8 cellular contexts compared by ENCODE assay signal in the genomic region with DNA sequence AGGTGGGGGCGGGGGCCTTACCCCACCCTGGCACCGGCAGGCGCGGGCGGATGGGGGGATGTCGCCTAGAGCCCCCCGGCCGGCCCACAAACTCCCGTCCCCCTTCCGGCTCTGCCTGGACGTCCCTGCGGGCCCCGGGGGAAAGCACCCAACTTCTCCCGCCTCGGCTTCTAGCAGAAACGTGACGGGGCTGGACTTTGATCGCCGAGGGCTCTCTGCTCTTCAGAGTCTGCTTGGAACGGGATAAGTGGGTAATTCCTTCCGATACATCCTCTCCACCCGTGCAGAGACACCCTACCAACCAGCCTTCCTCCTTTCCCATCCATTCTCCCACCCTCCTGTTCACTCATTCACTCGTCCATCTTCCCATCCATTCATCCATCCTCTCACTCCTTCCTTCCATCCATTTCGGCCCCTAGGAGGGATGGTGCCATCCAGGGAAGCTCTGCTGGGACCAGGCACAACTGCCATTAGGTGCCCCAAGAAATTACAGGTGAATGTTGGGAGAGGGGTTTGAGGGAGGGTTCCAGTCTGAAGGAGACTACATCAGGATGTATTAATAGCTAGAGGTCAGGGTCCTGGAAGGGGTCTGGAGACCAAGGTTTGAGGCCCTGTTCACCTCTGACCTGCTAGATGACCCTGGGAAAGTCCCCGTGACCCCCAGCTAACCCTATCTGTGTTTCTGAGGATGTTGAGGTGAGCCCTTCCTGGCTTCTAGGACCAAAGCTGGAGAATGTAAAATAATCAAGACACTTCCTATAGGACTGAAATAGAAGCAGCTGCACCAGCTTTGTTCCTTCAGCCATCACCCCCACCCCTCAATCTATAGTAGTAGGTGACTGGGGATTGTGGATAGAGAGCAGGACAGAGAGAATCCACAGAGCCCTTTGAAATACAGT. TPM values are rescaled to one million over a fixed set of nuclear protein-coding genes. Genes with fewer than 3 reads are reported as not detected.
DNase-seq lines count a peak whose midpoint lies in the region; ATAC-seq and TF ChIP-seq lines count a peak whose summit lies in the region.

No MANE protein-coding gene starts in this region.

- DNase-seq in T-helper 1 cell (no peak), ascending aorta (ENCODE audit: low spot score in 2 of 2) (peak in 1 of 2 donors; percentile 65), lower lobe of right lung (no peak), testis (no peak), NCI-H2107 treated with DMSO at 0.1 percent for 48 hours (lab: John Stamatoyannopoulos, UW; ENCODE audit: unreplicated experiment) (no peak), UCSD-AML1 (lab: John Stamatoyannopoulos, UW; ENCODE audit: unreplicated experiment) (no peak)

- H3K36me3 ChIP-seq in ascending aorta = no peaks in the 10 kb centered on the region
- H3K36me3 ChIP-seq in lower lobe of right lung = no peaks in the 10 kb centered on the region
- H3K36me3 ChIP-seq in testis (ENCODE audit: low read depth, missing control alignments) = no peaks in the 10 kb centered on the region

- no peaks in the 10 kb centered on the region for H3K9me3 Mint-ChIP-seq in T-helper 1 cell treated with Interleukin-12 subunit alpha and Interleukin-12 subunit beta and Interleukin-4 antibody, amounts not matched to agents 30 μg/mL and 1 μg/mL, for 36 hours

- peaks cover 8% of the 10 kb centered on the region for H3K4me1 Mint-ChIP-seq in T-helper 1 cell treated with Interleukin-12 subunit alpha and Interleukin-12 subunit beta and Interleukin-4 antibody, amounts not matched to agents 30 μg/mL and 1 μg/mL, for 36 hours (ENCODE audit: low read depth)

- H3K27me3 ChIP-seq in ascending aorta = no peaks in the 10 kb centered on the region
- H3K27me3 ChIP-seq in lower lobe of right lung (ENCODE audit: low read depth) = peaks cover 18% of the 10 kb centered on the region
- no peaks in the 10 kb centered on the region for H3K27me3 ChIP-seq in testis

- no peak for TF ChIP-seq POLR2A in testis (IDR thresholded peaks at IDR 0.05)

- ATAC-seq in lower lobe of right lung = peak in 1 of 2 donors; percentile 28
- ATAC-seq in GM18861 (IDR thresholded peaks at IDR 0.05; ENCODE audit: unreplicated experiment) = no peak

- 7 to 13% methylated on average over 6 to 17 of the region's 25 CpGs for WGBS in testis, 2 donors

- H3K27ac Mint-ChIP-seq in T-helper 1 cell treated with Interleukin-12 subunit alpha and Interleukin-12 subunit beta and Interleukin-4 antibody, amounts not matched to agents 30 μg/mL and 1 μg/mL, for 36 hours = no peak overlapping the region

- intact Hi-C loops in ascending aorta (cut with DNase I) = loop anchor here (1.0 to 10.0 kb wide), 4 partner anchors 8 to 334 kb away; a partner anchor contains a TSS
- intact Hi-C loops in lower lobe of right lung (cut with DNase I) = no loop called here
- intact Hi-C loops in testis (cut with DNase I; ENCODE audit: low total_unique reads) = no loop called here

- no peaks in the 10 kb centered on the region for H3K36me3 Mint-ChIP-seq in T-helper 1 cell treated with Interleukin-12 subunit alpha and Interleukin-12 subunit beta and Interleukin-4 antibody, amounts not matched to agents 30 μg/mL and 1 μg/mL, for 36 hours (ENCODE audit: low read depth)

- H3K27me3 Mint-ChIP-seq in T-helper 1 cell treated with Interleukin-12 subunit alpha and Interleukin-12 subunit beta and Interleukin-4 antibody, amounts not matched to agents 30 μg/mL and 1 μg/mL, for 36 hours (ENCODE audit: low read depth) = peaks cover 74% of the 10 kb centered on the region

- H3K4me3 ChIP-seq in ascending aorta = peak overlapping the region; percentile 88 to 90
- peak overlapping the region; percentile 70 for H3K4me3 ChIP-seq in lower lobe of right lung
- peak overlapping the region; percentile 72 to 81 for H3K4me3 ChIP-seq in testis

- H3K4me1 ChIP-seq in ascending aorta (peaks cover 5 to 21% of the 10 kb centered on the region in 2 donors), lower lobe of right lung (peaks cover 17% of the 10 kb centered on the region), testis (peaks cover 18% of the 10 kb centered on the region)

- peak overlapping the region; percentile 66 for H3K4me3 Mint-ChIP-seq in T-helper 1 cell treated with Interleukin-12 subunit alpha and Interleukin-12 subunit beta and Interleukin-4 antibody, amounts not matched to agents 30 μg/mL and 1 μg/mL, for 36 hours

- TF ChIP-seq CTCF in ascending aorta (IDR thresholded peaks at IDR 0.05) (no peak), lower lobe of right lung (IDR thresholded peaks at IDR 0.05) (no peak), testis (IDR thresholded peaks at IDR 0.05) (no peak)

- H3K27ac ChIP-seq in ascending aorta (peak overlapping the region; percentile 41 to 68), lower lobe of right lung (peak overlapping the region; percentile 24), testis (peak overlapping the region; percentile 40 to 84)

- H3K9me3 ChIP-seq in ascending aorta (no peaks in the 10 kb centered on the region), lower lobe of right lung (no peaks in the 10 kb centered on the region), testis (no peaks in the 10 kb centered on the region)

RNA-seq across cellular contexts. Expression of a gene that starts 0.5 kb away (rescaled TPM):
- total RNA-seq in ascending aorta = not detected
- total RNA-seq in lower lobe of right lung = 5.9 TPM
- total RNA-seq in testis = 10 to 100 TPM in 1 of 2 donors, 1 to 10 TPM in 1; 8.7 to 19.1 TPM
- 32.7 TPM for polyA plus RNA-seq in testis (ENCODE audit: insufficient read depth, low read depth, low replicate concordance)

RNA-seq across cellular contexts. Expression of a gene that starts 0.6 kb away (rescaled TPM):
- 13.0 TPM for total RNA-seq in ascending aorta
- total RNA-seq in lower lobe of right lung = 0.80 TPM
- total RNA-seq in testis = 100 to 1,000 TPM; 175 to 274 TPM
- polyA plus RNA-seq in testis (ENCODE audit: insufficient read depth, low read depth, low replicate concordance) = 182 TPM

RNA-seq across cellular contexts. Expression of a gene that starts 25.5 kb away (rescaled TPM):
- total RNA-seq in ascending aorta = 21.8 TPM
- total RNA-seq in lower lobe of right lung = 1.1 TPM
- total RNA-seq in testis = 1 to 10 TPM; 4.3 to 4.4 TPM
- 10.0 TPM for polyA plus RNA-seq in testis (ENCODE audit: insufficient read depth, low read depth, low replicate concordance)

RNA-seq across cellular contexts. Expression of a gene that starts 51.8 kb away (rescaled TPM):
- not detected for total RNA-seq in ascending aorta
- not detected for total RNA-seq in lower lobe of right lung
- 1 to 10 TPM; 1.2 to 1.3 TPM for total RNA-seq in testis
- 1.6 TPM for polyA plus RNA-seq in testis (ENCODE audit: insufficient read depth, low read depth, low replicate concordance)

Comparison
In these comparisons a context has a peak if more than half of its experiments do, and no peak if none do; other contexts are left out.
1. RNA of a gene that starts 0.6 kb away (total RNA-seq): 175 to 274 TPM in testis; 13.0 TPM in ascending aorta (single experiment) and 0.80 TPM in lower lobe of right lung (single experiment); every median in the first group is over 10 times any median in the second.
2. Peak in every context shown above with its lines, with median percentiles within 50 percentile points of each other: H3K27ac ChIP-seq and H3K4me3 ChIP-seq.